7 cellular contexts compared by ENCODE assay signal in the genomic region with DNA sequence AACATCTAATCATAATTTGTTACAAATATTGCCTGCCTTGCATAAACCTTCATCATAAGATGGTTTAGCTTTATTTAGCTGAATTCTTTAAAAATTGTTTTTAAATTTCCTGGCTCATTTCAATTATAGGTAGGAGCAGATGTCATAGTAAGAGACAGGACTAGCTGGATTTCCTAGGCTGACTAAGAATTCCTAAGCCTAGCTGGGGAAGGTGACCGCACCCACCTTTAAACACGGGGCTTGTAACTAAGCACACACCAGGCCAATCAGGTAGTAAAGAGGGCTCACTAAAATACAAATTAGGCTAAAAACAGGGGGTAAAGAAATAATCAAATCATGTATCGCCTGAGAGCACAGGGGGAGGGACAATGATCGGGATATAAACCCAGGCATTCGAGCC.
DNase-seq lines count a peak whose midpoint lies in the region; TF ChIP-seq lines count a peak whose summit lies in the region.
"Not testable (repeated sequence)": the region's sequence is repeated elsewhere in the genome, so short reads cannot be mapped to it uniquely, and the experiment has no call there.

No MANE protein-coding gene starts in this region.

- H3K4me3 Mint-ChIP-seq in neural progenitor cell = not testable (repeated sequence)

- not testable (repeated sequence) for H3K9ac ChIP-seq in neural progenitor cell

- not testable (repeated sequence) for H3K9me3 ChIP-seq in PC-9 (ENCODE audit: insufficient read depth, low read depth); neural progenitor cell (ENCODE audit: low read depth)

- H3K4me2 ChIP-seq in PC-9 = peak overlapping the region; percentile 75
- H3K4me2 ChIP-seq in neural progenitor cell = not testable (repeated sequence)

- CTCF ChIA-PET in PC-9 (lab: Charles Lee) = not testable (repeated sequence)

- H3K36me3 Mint-ChIP-seq in neural progenitor cell = not testable (repeated sequence)

- not testable (repeated sequence) for H3K9me2 ChIP-seq in PC-9 (ENCODE audit: insufficient read depth)

- intact Hi-C loops in PC-9 (cut with micrococcal nuclease; ENCODE audit: unreplicated experiment) = not testable (repeated sequence)

- not testable (repeated sequence) for H3K27me3 Mint-ChIP-seq in neural progenitor cell (ENCODE audit: insufficient read depth, low read depth)

- H3K9me3 Mint-ChIP-seq in neural progenitor cell = not testable (repeated sequence)

- H3F3A ChIP-seq in PC-9 (ENCODE audit: insufficient read depth, low read depth); neural progenitor cell (ENCODE audit: low read depth): not testable (repeated sequence)

- not testable (repeated sequence) for H3K4me1 Mint-ChIP-seq in neural progenitor cell

- H3K4me1 ChIP-seq in PC-9 (replicated peaks; ENCODE audit: insufficient read depth) = peaks cover 20% of the 10 kb centered on the region
- not testable (repeated sequence) for H3K4me1 ChIP-seq in neural progenitor cell

- DNase-seq in DMS53 (lab: John Stamatoyannopoulos, UW) = peak; percentile 21
- peak; percentile 17 for DNase-seq in NCI-H1105 (lab: John Stamatoyannopoulos, UW)
- peak; percentile 38 for DNase-seq in NCI-H2227 (lab: John Stamatoyannopoulos, UW; ENCODE audit: unreplicated experiment)
- DNase-seq in NCI-H748 (lab: John Stamatoyannopoulos, UW; ENCODE audit: unreplicated experiment) = peak; percentile 77
- DNase-seq in PC-9 = peak in 1 of 2 experiments; percentile 37
- peak; percentile 49 for DNase-seq in epithelial cell of esophagus (ENCODE audit: low read depth)
- not testable (repeated sequence) for DNase-seq in neural progenitor cell (ENCODE audit: low spot score)

- H3K27me3 ChIP-seq in PC-9 (ENCODE audit: insufficient read depth, low read depth); neural progenitor cell: not testable (repeated sequence)

- not testable (repeated sequence) for H4K20me1 ChIP-seq in PC-9 (ENCODE audit: insufficient read depth); neural progenitor cell (ENCODE audit: low read depth)

- not testable (repeated sequence) for TF ChIP-seq CTCF in PC-9 (conservative IDR thresholded peaks at IDR 0.05); epithelial cell of esophagus (IDR thresholded peaks at IDR 0.05; ENCODE audit: insufficient read depth, low read depth, low read length, missing control alignments); neural progenitor cell (IDR thresholded peaks at IDR 0.05)

- peak overlapping the region; percentile 45 for H3K4me3 ChIP-seq in PC-9
- H3K4me3 ChIP-seq in epithelial cell of esophagus (ENCODE audit: low read length); neural progenitor cell: not testable (repeated sequence)

- not testable (repeated sequence) for H3K27ac Mint-ChIP-seq in neural progenitor cell

- not testable (repeated sequence) for H3K79me2 ChIP-seq in PC-9 (ENCODE audit: low read depth); neural progenitor cell (ENCODE audit: low read depth)

- POLR2A ChIA-PET in PC-9 (lab: Charles Lee; ENCODE audit: unreplicated experiment) = not testable (repeated sequence)

- BruUV-seq in PC-9 (replicated peaks; lab: Mats Ljungman, UMichigan) = not testable (repeated sequence)

- peak overlapping the region; percentile 58 for H3K27ac ChIP-seq in PC-9
- H3K27ac ChIP-seq in neural progenitor cell = not testable (repeated sequence)

- not testable (repeated sequence) for H3K36me3 ChIP-seq in PC-9 (ENCODE audit: low read depth); neural progenitor cell

- H2AFZ ChIP-seq in PC-9 (peak overlapping the region; percentile 73), neural progenitor cell (replicated peaks) (peak overlapping the region; percentile 50)
